Comparison of ENCODE assay signal across 20 cellular contexts in the genomic region with DNA sequence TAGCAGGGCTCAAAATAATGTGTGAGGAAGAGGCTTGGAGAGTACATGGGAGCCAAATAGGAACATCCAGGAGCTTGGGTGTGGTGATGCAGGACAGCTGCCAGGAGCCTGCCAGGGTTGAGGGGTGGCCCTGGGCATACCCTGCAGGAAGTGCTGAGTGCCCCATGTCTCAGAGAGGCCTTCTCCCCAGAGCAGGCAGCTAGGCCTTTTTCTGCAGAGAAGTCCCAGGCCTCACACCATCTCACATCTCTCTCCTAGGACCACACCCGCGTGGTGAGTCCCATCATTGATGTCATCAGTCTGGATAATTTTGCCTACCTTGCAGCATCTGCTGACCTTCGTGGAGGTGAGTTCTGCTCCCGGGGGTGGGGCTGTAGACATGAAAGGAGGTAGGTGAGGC.
DNase-seq lines count a peak whose midpoint lies in the region; ATAC-seq, FAIRE-seq and TF ChIP-seq lines count a peak whose summit lies in the region.
"Had no signal": no experiment of that assay in that cellular context is flagged by ENCODE, and none has a peak within 500 bp of the region (broad histone marks: within the 10 kb centered on the region; RNA-seq: fewer than 3 reads in every experiment).

No MANE protein-coding gene starts in this region.

- in situ Hi-C loops in GM13976 (cut with MboI; ENCODE audit: low sequenced_read_pairs, unreplicated experiment) = no loop called here

- H4K5ac ChIP-seq in H1 (ENCODE audit: insufficient read length, low read depth, low read length) = no peak overlapping the region

- H3K27me3 ChIP-seq in H1 (replicated peaks in 1 of 4; ENCODE audit: control insufficient read depth in 3 of 4, extremely low read depth in 1 of 4, insufficient read depth in 3 of 4, low read length in 3 of 4) = no peaks in the 10 kb centered on the region

- CTCF ChIA-PET in H1 (lab: Charles Lee; ENCODE audit: partially characterized antibody) = interaction anchor here (0.8 to 12.0 kb wide), 4 partner anchors 13 to 50 kb away, joined by 3 to 140 read pairs (median 4); no protein-coding TSS in a partner anchor
- CTCF ChIA-PET in T-cell (lab: Charles Lee) = no interaction called here

- no peak overlapping the region for H3K27ac Mint-ChIP-seq in stimulated activated memory B cell treated with anti-CD40 and anti-IgM and Interleukin-4, amounts not matched to agents 10 μg/mL and 1 μg/mL and 100 μg/mL, for 72 hours
- H3K27ac Mint-ChIP-seq in T-cell = no peak overlapping the region
- H3K27ac Mint-ChIP-seq: CD4-positive, alpha-beta memory T cell; HFFc6 had no signal

- ATAC-seq in stimulated activated memory B cell treated with anti-CD40 and anti-IgM and Interleukin-4, amounts not matched to agents 10 μg/mL and 1 μg/mL and 100 μg/mL, for 72 hours = peak; percentile 4
- no peak for ATAC-seq in T-cell (replicated peaks in 1 of 4)
- ATAC-seq: A549 had no signal

- H4K20me1 ChIP-seq in H1 (replicated peaks in 1 of 2; ENCODE audit: control insufficient read depth in 1 of 2, insufficient read depth in 2 of 2, low read length in 2 of 2) = no peaks in the 10 kb centered on the region

- TF ChIP-seq RAD21 in H1 (IDR thresholded peaks at IDR 0.05 in 1 of 2, conservative IDR thresholded peaks at IDR 0.05 in 1 of 2; ENCODE audit: low read depth in 2 of 2, low read length in 2 of 2) = no peak

- peaks cover 0 to 2% (median 0%) of the 10 kb centered on the region in 4 experiments; a peak in 1 of 7 replicates for H3K4me1 ChIP-seq in H1 (replicated peaks in 1 of 4; ENCODE audit: control insufficient read depth in 3 of 4, insufficient read depth in 4 of 4, low read length in 3 of 4)
- H3K4me1 ChIP-seq: A549, HAP-1 had no signal

- 0 out of 2 replicates have a peak overlapping the region, but pooled peaks have one; percentile 27 for H2BK12ac ChIP-seq in H1 (ENCODE audit: low read depth, low read length)

- TF ChIP-seq POLR2A in H1 (IDR thresholded peaks at IDR 0.05; ENCODE audit: control extremely low read depth in 1 of 2, low read depth in 2 of 2, low read length in 2 of 2) = no peak

- H2BK20ac ChIP-seq in H1 (ENCODE audit: low read length) = no peak overlapping the region

- no peak overlapping the region for H3K4me3 ChIP-seq in H1 (ENCODE audit: extremely low read depth in 1 of 4, insufficient read depth in 2 of 4, low read depth in 3 of 4, low read length in 4 of 4)
- H3K4me3 ChIP-seq: A549, HAP-1 had no signal

- no peak overlapping the region for H3K4me3 Mint-ChIP-seq in stimulated activated memory B cell treated with anti-CD40 and anti-IgM and Interleukin-4, amounts not matched to agents 10 μg/mL and 1 μg/mL and 100 μg/mL, for 72 hours
- H3K4me3 Mint-ChIP-seq in T-cell = no peak overlapping the region
- H3K4me3 Mint-ChIP-seq: CD4-positive, alpha-beta memory T cell; HFFc6 had no signal

- intact Hi-C loops in posterior vena cava (cut with DNase I) = no loop called here

- no peaks in the 10 kb centered on the region for H3K79me2 ChIP-seq in H1 (ENCODE audit: control insufficient read depth in 1 of 2, insufficient read depth in 2 of 2, low read length in 2 of 2)

- H3K9me3 Mint-ChIP-seq in stimulated activated memory B cell treated with anti-CD40 and anti-IgM and Interleukin-4, amounts not matched to agents 10 μg/mL and 1 μg/mL and 100 μg/mL, for 72 hours = no peaks in the 10 kb centered on the region
- no peaks in the 10 kb centered on the region for H3K9me3 Mint-ChIP-seq in T-cell
- H3K9me3 Mint-ChIP-seq: CD4-positive, alpha-beta memory T cell; HFFc6 had no signal

- no peak overlapping the region for H2BK15ac ChIP-seq in H1 (ENCODE audit: low read length)

- no peak for DNase-seq in HTR-8/SVneo (ENCODE audit: insufficient read length, low spot score)
- DNase-seq in H1 (ENCODE audit: low read depth in 1 of 2, low spot score in 2 of 2) = no peak
- DNase-seq in posterior vena cava (ENCODE audit: low spot score) = peak; percentile 31
- DNase-seq in H4 (ENCODE audit: low spot score) = no peak
- DNase-seq in NCI-H1417 (lab: John Stamatoyannopoulos, UW) = no peak
- no peak for DNase-seq in GM13976 (ENCODE audit: low spot score)
- DNase-seq in T-cell = no peak
- DNase-seq: 8988T; C1 segment of cervical spinal cord; Calu3; CD4-positive, alpha-beta memory T cell; COR-L47; DMS53; DMS79 treated with DMSO at 0.1 percent for 48 hours; GF-D8; HFFc6 had no signal

- no peaks in the 10 kb centered on the region for H3K79me1 ChIP-seq in H1 (ENCODE audit: low read depth, low read length)

- no peak overlapping the region for H2BK120ac ChIP-seq in H1 (replicated peaks; ENCODE audit: low read depth, low read length)

- TF ChIP-seq CTCF in H1 (IDR thresholded peaks at IDR 0.05; ENCODE audit: control extremely low read depth in 1 of 3, insufficient read depth in 1 of 3, low read depth in 1 of 3, low read length in 3 of 3) (no peak), GM13976 (IDR thresholded peaks at IDR 0.05; ENCODE audit: borderline replicate concordance, control extremely low read depth, extremely low read depth, insufficient read depth, missing control alignments) (no peak)

- H3K18ac ChIP-seq in H1 (ENCODE audit: extremely low read depth, low read length) = no peak overlapping the region

- FAIRE-seq in HTR-8/SVneo (lab: Jason Lieb, UNC) = peak; percentile 4
- no peak for FAIRE-seq in H1 (lab: Jason Lieb, UNC)
- FAIRE-seq: A549, H54 had no signal

- H3K23me2 ChIP-seq in H1 (ENCODE audit: low read depth, low read length) = no peaks in the 10 kb centered on the region

- H3K14ac ChIP-seq in H1 (ENCODE audit: insufficient read length) = no peak overlapping the region

- 69% methylated on average over 4 of the region's 4 CpGs; no CpG with 5 or more reads in 1 of the 2 experiments for WGBS in H1 (ENCODE audit: extremely low coverage in 1 of 2, insufficient coverage in 1 of 2, insufficient read length in 1 of 2, insufficient replicate concordance in 2 of 2, low coverage in 1 of 2, low lambda C conversion rate in 2 of 2, missing lambda C conversion rate in 1 of 2), 2 experiments

- no peak overlapping the region for H3K23ac ChIP-seq in H1 (ENCODE audit: insufficient read length)

- no peak overlapping the region for H3K4ac ChIP-seq in H1 (replicated peaks; ENCODE audit: insufficient read length, low read depth, low read length)

- no peak overlapping the region for H4K8ac ChIP-seq in H1 (ENCODE audit: extremely low read depth, insufficient read depth, low read length)

- peaks cover 19% of the 10 kb centered on the region for H3K27me3 Mint-ChIP-seq in stimulated activated memory B cell treated with anti-CD40 and anti-IgM and Interleukin-4, amounts not matched to agents 10 μg/mL and 1 μg/mL and 100 μg/mL, for 72 hours
- peaks cover 3 to 6% of the 10 kb centered on the region in 2 donors for H3K27me3 Mint-ChIP-seq in T-cell

- H2BK5ac ChIP-seq in H1 (ENCODE audit: low read depth, low read length) = no peak overlapping the region

- POLR2A ChIA-PET in H1 (lab: Charles Lee; ENCODE audit: partially characterized antibody) = no interaction called here
- POLR2A ChIA-PET in T-cell (lab: Charles Lee) = no interaction called here

- H3K9me3 ChIP-seq in H1 (ENCODE audit: insufficient read depth in 2 of 2, low read depth in 1 of 2, low read length in 1 of 2) = no peaks in the 10 kb centered on the region
- H3K9me3 ChIP-seq: A549, HAP-1 had no signal

- H3K4me2 ChIP-seq in H1 (ENCODE audit: insufficient read depth in 1 of 2, low read depth in 2 of 2, low read length in 2 of 2) = no peak overlapping the region
- H3K4me2 ChIP-seq: A549 had no signal

- no peak for TF ChIP-seq EP300 in H1 (IDR thresholded peaks at IDR 0.05; ENCODE audit: borderline replicate concordance in 1 of 2, low read depth in 2 of 2, low read length in 2 of 2)

- H2AFZ ChIP-seq in H1 (ENCODE audit: low read length) = no peak overlapping the region

- no peak overlapping the region for H3K27ac ChIP-seq in H1 (ENCODE audit: low read depth, low read length)
- H3K27ac ChIP-seq: A549 had no signal

- H4K91ac ChIP-seq in H1 (replicated peaks; ENCODE audit: insufficient read length, low read length) = no peak overlapping the region

- H3K56ac ChIP-seq in H1 (replicated peaks; ENCODE audit: insufficient read length, low read depth, low read length) = no peak overlapping the region

- no peaks in the 10 kb centered on the region for H3K36me3 Mint-ChIP-seq in stimulated activated memory B cell treated with anti-CD40 and anti-IgM and Interleukin-4, amounts not matched to agents 10 μg/mL and 1 μg/mL and 100 μg/mL, for 72 hours
- no peaks in the 10 kb centered on the region for H3K36me3 Mint-ChIP-seq in T-cell
- H3K36me3 Mint-ChIP-seq: CD4-positive, alpha-beta memory T cell had no signal

- H3K36me3 ChIP-seq in H1 (ENCODE audit: control insufficient read depth in 2 of 4, insufficient read depth in 4 of 4, low read length in 3 of 4) = no peaks in the 10 kb centered on the region
- H3K36me3 ChIP-seq: HAP-1 had no signal

- H3K4me1 Mint-ChIP-seq in stimulated activated memory B cell treated with anti-CD40 and anti-IgM and Interleukin-4, amounts not matched to agents 10 μg/mL and 1 μg/mL and 100 μg/mL, for 72 hours = peaks cover 1% of the 10 kb centered on the region
- peaks cover 7 to 20% (median 14%) of the 10 kb centered on the region in 3 donors for H3K4me1 Mint-ChIP-seq in T-cell

- no peak overlapping the region for H3K9ac ChIP-seq in H1 (replicated peaks in 1 of 4; ENCODE audit: extremely low read depth in 1 of 4, low read depth in 3 of 4, low read length in 3 of 4)

- no peak overlapping the region for H2AK5ac ChIP-seq in H1 (ENCODE audit: low read depth, low read length)

TF ChIP-seq in H1, 55 proteins besides CTCF, POLR2A, EP300 and RAD21:
- TF ChIP-seq ZNF274 (IDR thresholded peaks at IDR 0.05; ENCODE audit: borderline replicate concordance, extremely low read depth, low read length) = no peak
- no peak for TF ChIP-seq GABPA (IDR thresholded peaks at IDR 0.05; ENCODE audit: borderline replicate concordance, insufficient read depth, low read length)
TF ChIP-seq in H1: peak in this region for 0.
